ENCODE assay signal across 16 cellular contexts in the genomic region with DNA sequence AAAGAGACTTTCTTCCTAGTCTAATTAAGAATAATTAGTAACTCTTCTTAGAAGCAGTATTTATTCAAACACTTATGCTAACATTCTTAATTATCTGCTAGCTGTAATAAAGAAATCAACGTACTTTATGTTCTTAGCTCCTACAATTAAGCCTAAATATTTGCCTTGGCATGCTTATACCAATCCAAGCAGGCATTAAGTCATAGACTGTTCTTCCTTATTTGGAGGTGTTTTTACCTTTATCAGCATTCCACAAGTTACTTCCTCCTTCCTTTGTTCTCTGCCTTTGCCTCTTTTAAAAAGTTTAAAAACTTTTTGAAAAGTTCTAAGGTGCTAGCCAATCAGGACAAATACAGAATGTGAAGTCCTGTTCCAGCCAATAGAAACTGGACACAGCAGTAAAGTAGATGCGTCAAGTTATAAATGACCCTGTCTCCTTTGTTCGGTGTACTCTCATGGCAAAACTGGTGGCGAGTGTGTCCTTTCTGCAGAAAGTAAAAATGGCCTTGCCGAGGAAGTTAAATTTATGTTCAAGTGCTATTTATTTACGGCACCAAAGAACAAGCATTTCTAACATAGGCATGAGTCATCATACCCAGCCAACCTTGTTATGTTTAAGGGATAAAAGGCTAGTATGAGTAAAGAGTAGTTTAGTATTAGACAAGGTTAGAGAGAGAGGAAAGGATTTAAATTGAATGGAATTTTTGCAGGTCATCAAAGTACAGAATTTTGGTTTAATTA. TPM values are rescaled to one million over a fixed set of nuclear protein-coding genes. Genes with fewer than 3 reads are reported as not detected.
DNase-seq lines count a peak whose midpoint lies in the region; ATAC-seq and TF ChIP-seq lines count a peak whose summit lies in the region.
"Had no signal": no experiment of that assay in that cellular context is flagged by ENCODE, and none has a peak within 500 bp of the region (broad histone marks: within the 10 kb centered on the region; RNA-seq: fewer than 3 reads in every experiment).

No MANE protein-coding gene starts in this region.

- TF ChIP-seq EP300 in gastroesophageal sphincter (IDR thresholded peaks at IDR 0.05) (no peak), ovary (IDR thresholded peaks at IDR 0.05) (no peak)

- no peak overlapping the region for H3K4me3 Mint-ChIP-seq in activated naive CD4-positive, alpha-beta T cell treated with anti-CD3 and anti-CD28 coated beads, Interleukin-2, amount 50 U/mL, for 24 hours
- H3K4me3 Mint-ChIP-seq in stimulated activated naive B cell treated with anti-CD40 and anti-IgM and Interleukin-4, amounts not matched to agents 10 μg/mL and 1 μg/mL and 100 μg/mL, for 72 hours = no peak overlapping the region
- H3K4me3 Mint-ChIP-seq: nephron progenitor cell had no signal

- H3K27me3 ChIP-seq in gastroesophageal sphincter (no peaks in the 10 kb centered on the region), ovary (no peaks in the 10 kb centered on the region)
- H3K27me3 ChIP-seq: vagina had no signal

- H3K27me3 Mint-ChIP-seq in activated naive CD4-positive, alpha-beta T cell treated with anti-CD3 and anti-CD28 coated beads, Interleukin-2, amount 50 U/mL, for 24 hours = no peaks in the 10 kb centered on the region
- no peaks in the 10 kb centered on the region for H3K27me3 Mint-ChIP-seq in stimulated activated naive B cell treated with anti-CD40 and anti-IgM and Interleukin-4, amounts not matched to agents 10 μg/mL and 1 μg/mL and 100 μg/mL, for 72 hours

- H3K4me3 ChIP-seq in LNCaP clone FGC (ENCODE audit: low read depth, low read length) (no peak overlapping the region), gastroesophageal sphincter (no peak overlapping the region), ovary (no peak overlapping the region)
- H3K4me3 ChIP-seq: vagina had no signal

- H3K27ac Mint-ChIP-seq in activated naive CD4-positive, alpha-beta T cell treated with anti-CD3 and anti-CD28 coated beads, Interleukin-2, amount 50 U/mL, for 24 hours = peak overlapping the region; percentile 76
- H3K27ac Mint-ChIP-seq in stimulated activated naive B cell treated with anti-CD40 and anti-IgM and Interleukin-4, amounts not matched to agents 10 μg/mL and 1 μg/mL and 100 μg/mL, for 72 hours = peak overlapping the region; percentile 26

- no peaks in the 10 kb centered on the region for H3K9me3 Mint-ChIP-seq in activated naive CD4-positive, alpha-beta T cell treated with anti-CD3 and anti-CD28 coated beads, Interleukin-2, amount 50 U/mL, for 24 hours
- H3K9me3 Mint-ChIP-seq in stimulated activated naive B cell treated with anti-CD40 and anti-IgM and Interleukin-4, amounts not matched to agents 10 μg/mL and 1 μg/mL and 100 μg/mL, for 72 hours = peaks cover 0 to 1% of the 10 kb centered on the region in 2 donors

- H3K27ac ChIP-seq in epithelial cell of prostate = peak overlapping the region; percentile 35
- no peak overlapping the region for H3K27ac ChIP-seq in gastroesophageal sphincter
- H3K27ac ChIP-seq in ovary = no peak overlapping the region
- H3K27ac ChIP-seq: vagina had no signal

- no peak for ATAC-seq in stimulated activated naive B cell treated with anti-CD40 and anti-IgM and Interleukin-4, amounts not matched to agents 10 μg/mL and 1 μg/mL and 100 μg/mL, for 72 hours (replicated peaks)
- no peak for ATAC-seq in gastroesophageal sphincter
- ATAC-seq: PC-3 had no signal

- TF ChIP-seq POLR2A in gastroesophageal sphincter (IDR thresholded peaks at IDR 0.05) = no peak
- TF ChIP-seq POLR2A in ovary (IDR thresholded peaks at IDR 0.05) = no peak

- 90 to 93% methylated on average over 6 of the region's 6 CpGs for WGBS in gastroesophageal sphincter (ENCODE audit: low coverage in 1 of 2), 2 donors
- WGBS in ovary, 3 donors = 89 to 91% (median 89%) methylated on average over 6 of the region's 6 CpGs

- H3K9me3 ChIP-seq in gastroesophageal sphincter (no peaks in the 10 kb centered on the region), ovary (no peaks in the 10 kb centered on the region)
- H3K9me3 ChIP-seq: vagina had no signal

- H3K36me3 Mint-ChIP-seq in activated naive CD4-positive, alpha-beta T cell treated with anti-CD3 and anti-CD28 coated beads, Interleukin-2, amount 50 U/mL, for 24 hours = peaks cover 33% of the 10 kb centered on the region
- H3K36me3 Mint-ChIP-seq in stimulated activated naive B cell treated with anti-CD40 and anti-IgM and Interleukin-4, amounts not matched to agents 10 μg/mL and 1 μg/mL and 100 μg/mL, for 72 hours = peaks cover 34 to 40% of the 10 kb centered on the region in 2 donors

- DNase-seq in activated naive CD4-positive, alpha-beta T cell treated with Interleukin-2 at 50 U/mL for 16 hours = no peak
- DNase-seq in LNCaP clone FGC (ENCODE audit: low read depth) (peak; percentile 11), epithelial cell of prostate (ENCODE audit: low read depth, low spot score) (no peak), ovary (no peak), NCI-H82 (lab: John Stamatoyannopoulos, UW) (no peak)
- no peak for DNase-seq in stimulated activated naive B cell treated with anti-CD40 and anti-IgM and Interleukin-4, amounts not matched to agents 10 μg/mL and 1 μg/mL and 100 μg/mL, for 72 hours
- DNase-seq: activated CD4-positive, alpha-beta T cell treated with anti-CD3 and anti-CD28 coated beads for 48 hours; amygdala; mammary epithelial cell; NCI-H2107; NCI-H526 treated with DMSO at 0.1 percent for 48 hours; nephron progenitor cell; PC-3 had no signal

- intact Hi-C loops in ovary (cut with DNase I) = no loop called here

- no peak for TF ChIP-seq CTCF in LNCaP clone FGC (IDR thresholded peaks at IDR 0.05; ENCODE audit: control insufficient read depth, extremely low read depth, insufficient read depth)
- no peak for TF ChIP-seq CTCF in gastroesophageal sphincter (IDR thresholded peaks at IDR 0.05)
- TF ChIP-seq CTCF in ovary (IDR thresholded peaks at IDR 0.05) = no peak

- peaks cover 10 to 43% of the 10 kb centered on the region in 2 donors for H3K36me3 ChIP-seq in gastroesophageal sphincter
- H3K36me3 ChIP-seq in ovary = no peaks in the 10 kb centered on the region

- peaks cover 0 to 4% (median 0%) of the 10 kb centered on the region in 3 donors for H3K4me1 ChIP-seq in gastroesophageal sphincter
- no peaks in the 10 kb centered on the region for H3K4me1 ChIP-seq in ovary (ENCODE audit: insufficient read depth)

- H3K4me1 Mint-ChIP-seq in activated naive CD4-positive, alpha-beta T cell treated with anti-CD3 and anti-CD28 coated beads, Interleukin-2, amount 50 U/mL, for 24 hours = peaks cover 69% of the 10 kb centered on the region
- peaks cover 12 to 13% of the 10 kb centered on the region in 2 donors for H3K4me1 Mint-ChIP-seq in stimulated activated naive B cell treated with anti-CD40 and anti-IgM and Interleukin-4, amounts not matched to agents 10 μg/mL and 1 μg/mL and 100 μg/mL, for 72 hours
- H3K4me1 Mint-ChIP-seq: nephron progenitor cell had no signal

RNA-seq across cellular contexts. Expression of gene GPBP1, which starts 58.6 kb away (rescaled TPM):
- 10 to 100 TPM; 42.0 to 73.3 (median 62.7) TPM for total RNA-seq in gastroesophageal sphincter
- total RNA-seq in ovary = 100 to 1,000 TPM in 2 of 7 donors, 10 to 100 TPM in 5; 78.2 to 124 (median 96.1) TPM
- 10 to 100 TPM; 63.7 to 68.4 TPM for polyA plus RNA-seq in ovary
